8 cellular contexts compared by ENCODE assay signal in the genomic region with DNA sequence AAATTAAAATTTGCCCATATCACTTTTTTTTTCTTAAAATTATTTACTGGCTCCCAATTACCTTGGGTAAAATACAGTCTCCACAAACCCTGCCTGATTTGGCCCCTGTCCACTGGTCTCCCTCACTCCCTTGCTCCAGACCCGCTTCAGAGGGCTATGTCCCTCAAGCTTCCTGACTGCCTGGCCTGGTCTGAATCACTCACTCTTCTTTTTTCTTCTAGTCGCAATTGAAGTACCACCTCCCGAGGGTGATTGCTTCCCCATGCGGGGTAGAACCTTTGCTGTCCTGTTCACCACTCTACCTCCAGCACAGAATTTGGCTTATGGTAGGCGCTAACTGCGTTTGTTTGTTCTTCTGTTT. TPM values are rescaled to one million over a fixed set of nuclear protein-coding genes. Genes with fewer than 3 reads are reported as not detected.
DNase-seq lines count a peak whose midpoint lies in the region; ATAC-seq and TF ChIP-seq lines count a peak whose summit lies in the region.

No MANE protein-coding gene starts in this region.

- H3K4me3 ChIP-seq in tibial artery: peak overlapping the region; percentile 60 to 68

- POLR2A ChIA-PET in GM10248 (lab: Yijun Ruan, JAX): interaction anchor here (0.5 to 0.9 kb wide), 2 partner anchors 12 to 29 kb away, joined by 3 to 5 read pairs; no protein-coding TSS in a partner anchor

- peak overlapping the region; percentile 91 for H3K4me3 Mint-ChIP-seq in activated CD8-positive, alpha-beta memory T cell treated with anti-CD3 and anti-CD28 coated beads, Interleukin-2, amount 10 ng/mL, durations not matched to agents 7 days and 5 days
- H3K4me3 Mint-ChIP-seq in activated naive CD8-positive, alpha-beta T cell treated with anti-CD3 and anti-CD28 coated beads, Interleukin-2, amount 50 U/mL, for 24 hours: peak overlapping the region; percentile 97

- H3K27ac Mint-ChIP-seq in activated CD8-positive, alpha-beta memory T cell treated with anti-CD3 and anti-CD28 coated beads, Interleukin-2, amount 10 ng/mL, durations not matched to agents 7 days and 5 days: peak overlapping the region; percentile 92
- H3K27ac Mint-ChIP-seq in activated naive CD8-positive, alpha-beta T cell treated with anti-CD3 and anti-CD28 coated beads, Interleukin-2, amount 50 U/mL, for 24 hours: peak overlapping the region; percentile 95

- no peak for DNase-seq in activated CD8-positive, alpha-beta memory T cell treated with anti-CD3 and anti-CD28 coated beads, Interleukin-2, amount 10 ng/mL, durations not matched to agents 7 days and 5 days
- DNase-seq in activated CD8-positive, alpha-beta memory T cell treated with anti-CD3 and anti-CD28 coated beads, Interleukin-2, amount 50 U/mL, for 4 hours: no peak
- DNase-seq in activated naive CD8-positive, alpha-beta T cell treated with anti-CD3 and anti-CD28 coated beads, Interleukin-2, amount 50 U/mL, for 24 hours: no peak
- no peak for DNase-seq in left colon
- DNase-seq in tibial artery: no peak
- DNase-seq in GM10248 (ENCODE audit: extremely low spot score): no peak
- no peak for DNase-seq in cortex of kidney (lab: John Stamatoyannopoulos, UW)

- H3K9me3 ChIP-seq in tibial artery: no peaks in the 10 kb centered on the region

- TF ChIP-seq CTCF in tibial artery (IDR thresholded peaks at IDR 0.05) (no peak), GM10248 (IDR thresholded peaks at IDR 0.05; ENCODE audit: control extremely low read depth, extremely low read depth, low read depth, missing control alignments) (no peak)

- no peaks in the 10 kb centered on the region for H3K27me3 Mint-ChIP-seq in activated CD8-positive, alpha-beta memory T cell treated with anti-CD3 and anti-CD28 coated beads, Interleukin-2, amount 10 ng/mL, durations not matched to agents 7 days and 5 days
- no peaks in the 10 kb centered on the region for H3K27me3 Mint-ChIP-seq in activated naive CD8-positive, alpha-beta T cell treated with anti-CD3 and anti-CD28 coated beads, Interleukin-2, amount 50 U/mL, for 24 hours

- H3K36me3 Mint-ChIP-seq in activated CD8-positive, alpha-beta memory T cell treated with anti-CD3 and anti-CD28 coated beads, Interleukin-2, amount 10 ng/mL, durations not matched to agents 7 days and 5 days: peaks cover 3% of the 10 kb centered on the region
- peaks cover 3% of the 10 kb centered on the region for H3K36me3 Mint-ChIP-seq in activated naive CD8-positive, alpha-beta T cell treated with anti-CD3 and anti-CD28 coated beads, Interleukin-2, amount 50 U/mL, for 24 hours (ENCODE audit: low read depth)

- no peak for ATAC-seq in activated CD8-positive, alpha-beta memory T cell treated with anti-CD3 and anti-CD28 coated beads, Interleukin-2, amount 10 ng/mL, durations not matched to agents 7 days and 5 days
- no peak for ATAC-seq in activated naive CD8-positive, alpha-beta T cell treated with anti-CD3 and anti-CD28 coated beads, Interleukin-2, amount 50 U/mL, for 24 hours
- ATAC-seq in left colon (peak; percentile 32), HG03342 (IDR thresholded peaks at IDR 0.05; ENCODE audit: unreplicated experiment) (no peak)

- peaks cover 0 to 17% (median 8%) of the 10 kb centered on the region in 4 donors for H3K4me1 ChIP-seq in tibial artery

- H3K9me3 Mint-ChIP-seq in activated CD8-positive, alpha-beta memory T cell treated with anti-CD3 and anti-CD28 coated beads, Interleukin-2, amount 10 ng/mL, durations not matched to agents 7 days and 5 days (ENCODE audit: low read depth): no peaks in the 10 kb centered on the region
- H3K9me3 Mint-ChIP-seq in activated naive CD8-positive, alpha-beta T cell treated with anti-CD3 and anti-CD28 coated beads, Interleukin-2, amount 50 U/mL, for 24 hours: no peaks in the 10 kb centered on the region

- CTCF ChIA-PET in activated CD8-positive, alpha-beta memory T cell treated with anti-CD3 and anti-CD28 coated beads, Interleukin-2, amount 10 ng/mL, durations not matched to agents 7 days and 5 days (lab: Charles Lee): interaction anchor here (0.7 to 7.3 kb wide), 11 partner anchors 9 to 524 kb away, joined by 3 to 49 read pairs (median 4); a partner anchor contains a TSS
- CTCF ChIA-PET in GM10248 (lab: Yijun Ruan, JAX): interaction anchor here (1.0 to 3.0 kb wide), 10 partner anchors 9 to 67 kb away, joined by 3 to 15 read pairs (median 6); a partner anchor contains a TSS

- peaks cover 18% of the 10 kb centered on the region for H3K4me1 Mint-ChIP-seq in activated CD8-positive, alpha-beta memory T cell treated with anti-CD3 and anti-CD28 coated beads, Interleukin-2, amount 10 ng/mL, durations not matched to agents 7 days and 5 days
- H3K4me1 Mint-ChIP-seq in activated naive CD8-positive, alpha-beta T cell treated with anti-CD3 and anti-CD28 coated beads, Interleukin-2, amount 50 U/mL, for 24 hours: peaks cover 22% of the 10 kb centered on the region

- peak overlapping the region; percentile 81 to 85 for H3K27ac ChIP-seq in tibial artery

- intact Hi-C loops in left colon (cut with DNase I, micrococcal nuclease) (no loop called here), tibial artery (cut with DNase I; ENCODE audit: low total_unique reads) (no loop called here)

- no peaks in the 10 kb centered on the region for H3K27me3 ChIP-seq in tibial artery

- peaks cover 0 to 24% (median 0%) of the 10 kb centered on the region in 3 donors for H3K36me3 ChIP-seq in tibial artery

RNA-seq across cellular contexts. Expression of a gene that starts 0.6 kb away (rescaled TPM):
- total RNA-seq in activated CD8-positive, alpha-beta memory T cell treated with anti-CD3 and anti-CD28 coated beads, Interleukin-2, amount 10 ng/mL, durations not matched to agents 7 days and 5 days: 10 to 100 TPM; 10.5 to 13.8 TPM
- total RNA-seq in left colon: 10 to 100 TPM; 46.1 to 56.1 TPM

RNA-seq across cellular contexts. Expression of a gene that starts 11.4 kb away (rescaled TPM):
- total RNA-seq in activated CD8-positive, alpha-beta memory T cell treated with anti-CD3 and anti-CD28 coated beads, Interleukin-2, amount 10 ng/mL, durations not matched to agents 7 days and 5 days: 1 to 10 TPM; 3.5 to 4.7 TPM
- 100 to 1,000 TPM; 178 to 179 TPM for total RNA-seq in left colon

RNA-seq across cellular contexts. Expression of a gene that starts 20.2 kb away (rescaled TPM):
- total RNA-seq in activated CD8-positive, alpha-beta memory T cell treated with anti-CD3 and anti-CD28 coated beads, Interleukin-2, amount 10 ng/mL, durations not matched to agents 7 days and 5 days: not detected
- total RNA-seq in left colon: 1 to 10 TPM in 1 of 2 donors, under 1 TPM in 1; 0.73 to 1.0 TPM

RNA-seq across cellular contexts. Expression of a gene that starts 23.3 kb away (rescaled TPM):
- total RNA-seq in activated CD8-positive, alpha-beta memory T cell treated with anti-CD3 and anti-CD28 coated beads, Interleukin-2, amount 10 ng/mL, durations not matched to agents 7 days and 5 days: 1 to 10 TPM; 1.1 to 1.3 TPM
- total RNA-seq in left colon: under 1 TPM; 0.43 to 0.50 TPM

RNA-seq across cellular contexts. Expression of a gene that starts 41.9 kb away (rescaled TPM):
- 10 to 100 TPM; 45.9 to 46.8 TPM for total RNA-seq in activated CD8-positive, alpha-beta memory T cell treated with anti-CD3 and anti-CD28 coated beads, Interleukin-2, amount 10 ng/mL, durations not matched to agents 7 days and 5 days
- 10 to 100 TPM; 66.5 to 85.6 TPM for total RNA-seq in left colon

Comparison
In these comparisons a context has a peak if more than half of its experiments do, and no peak if none do; other contexts are left out.
1. RNA of a gene that starts 11.4 kb away (total RNA-seq): 178 to 179 TPM in left colon; 3.5 to 4.7 TPM in activated CD8-positive, alpha-beta memory T cell treated with anti-CD3 and anti-CD28 coated beads, Interleukin-2, amount 10 ng/mL, durations not matched to agents 7 days and 5 days; every median in the first group is over 10 times any median in the second.